In the genomic region with DNA sequence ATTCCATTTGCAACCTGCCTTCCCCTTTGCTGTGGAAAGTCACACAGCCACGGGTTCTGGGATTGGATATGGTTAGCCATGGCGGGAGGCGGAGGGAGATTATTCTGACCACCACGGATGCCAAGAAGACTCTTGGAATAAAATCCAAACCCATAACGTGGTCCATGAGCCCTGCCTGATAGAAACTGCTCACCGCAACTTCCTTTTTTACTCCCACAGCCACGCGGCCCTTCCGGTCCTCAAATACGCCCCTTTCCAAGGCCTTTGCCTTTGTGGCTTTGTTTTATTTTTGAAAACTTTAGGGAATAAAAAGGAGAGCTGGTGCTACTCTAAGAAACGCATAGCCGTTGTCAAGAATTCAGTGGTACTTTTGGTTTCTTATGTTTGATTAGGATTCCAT, we compare ENCODE assay signal across 1 cellular context.
TF ChIP-seq lines count a peak whose summit lies in the region.

No MANE protein-coding gene starts in this region.

TF ChIP-seq in H1, 55 proteins besides CTCF, POLR2A, EP300 and RAD21 (continued from another document):
- TF ChIP-seq CBX5 (IDR thresholded peaks at IDR 0.05; ENCODE audit: low read depth, low read length), result no peak
- TF ChIP-seq GTF2F1 (IDR thresholded peaks at IDR 0.05; ENCODE audit: borderline replicate concordance, low read depth, low read length), result no peak
- no peak for TF ChIP-seq ASH2L (IDR thresholded peaks at IDR 0.05; ENCODE audit: low read length)
- TF ChIP-seq, protein P1, sequence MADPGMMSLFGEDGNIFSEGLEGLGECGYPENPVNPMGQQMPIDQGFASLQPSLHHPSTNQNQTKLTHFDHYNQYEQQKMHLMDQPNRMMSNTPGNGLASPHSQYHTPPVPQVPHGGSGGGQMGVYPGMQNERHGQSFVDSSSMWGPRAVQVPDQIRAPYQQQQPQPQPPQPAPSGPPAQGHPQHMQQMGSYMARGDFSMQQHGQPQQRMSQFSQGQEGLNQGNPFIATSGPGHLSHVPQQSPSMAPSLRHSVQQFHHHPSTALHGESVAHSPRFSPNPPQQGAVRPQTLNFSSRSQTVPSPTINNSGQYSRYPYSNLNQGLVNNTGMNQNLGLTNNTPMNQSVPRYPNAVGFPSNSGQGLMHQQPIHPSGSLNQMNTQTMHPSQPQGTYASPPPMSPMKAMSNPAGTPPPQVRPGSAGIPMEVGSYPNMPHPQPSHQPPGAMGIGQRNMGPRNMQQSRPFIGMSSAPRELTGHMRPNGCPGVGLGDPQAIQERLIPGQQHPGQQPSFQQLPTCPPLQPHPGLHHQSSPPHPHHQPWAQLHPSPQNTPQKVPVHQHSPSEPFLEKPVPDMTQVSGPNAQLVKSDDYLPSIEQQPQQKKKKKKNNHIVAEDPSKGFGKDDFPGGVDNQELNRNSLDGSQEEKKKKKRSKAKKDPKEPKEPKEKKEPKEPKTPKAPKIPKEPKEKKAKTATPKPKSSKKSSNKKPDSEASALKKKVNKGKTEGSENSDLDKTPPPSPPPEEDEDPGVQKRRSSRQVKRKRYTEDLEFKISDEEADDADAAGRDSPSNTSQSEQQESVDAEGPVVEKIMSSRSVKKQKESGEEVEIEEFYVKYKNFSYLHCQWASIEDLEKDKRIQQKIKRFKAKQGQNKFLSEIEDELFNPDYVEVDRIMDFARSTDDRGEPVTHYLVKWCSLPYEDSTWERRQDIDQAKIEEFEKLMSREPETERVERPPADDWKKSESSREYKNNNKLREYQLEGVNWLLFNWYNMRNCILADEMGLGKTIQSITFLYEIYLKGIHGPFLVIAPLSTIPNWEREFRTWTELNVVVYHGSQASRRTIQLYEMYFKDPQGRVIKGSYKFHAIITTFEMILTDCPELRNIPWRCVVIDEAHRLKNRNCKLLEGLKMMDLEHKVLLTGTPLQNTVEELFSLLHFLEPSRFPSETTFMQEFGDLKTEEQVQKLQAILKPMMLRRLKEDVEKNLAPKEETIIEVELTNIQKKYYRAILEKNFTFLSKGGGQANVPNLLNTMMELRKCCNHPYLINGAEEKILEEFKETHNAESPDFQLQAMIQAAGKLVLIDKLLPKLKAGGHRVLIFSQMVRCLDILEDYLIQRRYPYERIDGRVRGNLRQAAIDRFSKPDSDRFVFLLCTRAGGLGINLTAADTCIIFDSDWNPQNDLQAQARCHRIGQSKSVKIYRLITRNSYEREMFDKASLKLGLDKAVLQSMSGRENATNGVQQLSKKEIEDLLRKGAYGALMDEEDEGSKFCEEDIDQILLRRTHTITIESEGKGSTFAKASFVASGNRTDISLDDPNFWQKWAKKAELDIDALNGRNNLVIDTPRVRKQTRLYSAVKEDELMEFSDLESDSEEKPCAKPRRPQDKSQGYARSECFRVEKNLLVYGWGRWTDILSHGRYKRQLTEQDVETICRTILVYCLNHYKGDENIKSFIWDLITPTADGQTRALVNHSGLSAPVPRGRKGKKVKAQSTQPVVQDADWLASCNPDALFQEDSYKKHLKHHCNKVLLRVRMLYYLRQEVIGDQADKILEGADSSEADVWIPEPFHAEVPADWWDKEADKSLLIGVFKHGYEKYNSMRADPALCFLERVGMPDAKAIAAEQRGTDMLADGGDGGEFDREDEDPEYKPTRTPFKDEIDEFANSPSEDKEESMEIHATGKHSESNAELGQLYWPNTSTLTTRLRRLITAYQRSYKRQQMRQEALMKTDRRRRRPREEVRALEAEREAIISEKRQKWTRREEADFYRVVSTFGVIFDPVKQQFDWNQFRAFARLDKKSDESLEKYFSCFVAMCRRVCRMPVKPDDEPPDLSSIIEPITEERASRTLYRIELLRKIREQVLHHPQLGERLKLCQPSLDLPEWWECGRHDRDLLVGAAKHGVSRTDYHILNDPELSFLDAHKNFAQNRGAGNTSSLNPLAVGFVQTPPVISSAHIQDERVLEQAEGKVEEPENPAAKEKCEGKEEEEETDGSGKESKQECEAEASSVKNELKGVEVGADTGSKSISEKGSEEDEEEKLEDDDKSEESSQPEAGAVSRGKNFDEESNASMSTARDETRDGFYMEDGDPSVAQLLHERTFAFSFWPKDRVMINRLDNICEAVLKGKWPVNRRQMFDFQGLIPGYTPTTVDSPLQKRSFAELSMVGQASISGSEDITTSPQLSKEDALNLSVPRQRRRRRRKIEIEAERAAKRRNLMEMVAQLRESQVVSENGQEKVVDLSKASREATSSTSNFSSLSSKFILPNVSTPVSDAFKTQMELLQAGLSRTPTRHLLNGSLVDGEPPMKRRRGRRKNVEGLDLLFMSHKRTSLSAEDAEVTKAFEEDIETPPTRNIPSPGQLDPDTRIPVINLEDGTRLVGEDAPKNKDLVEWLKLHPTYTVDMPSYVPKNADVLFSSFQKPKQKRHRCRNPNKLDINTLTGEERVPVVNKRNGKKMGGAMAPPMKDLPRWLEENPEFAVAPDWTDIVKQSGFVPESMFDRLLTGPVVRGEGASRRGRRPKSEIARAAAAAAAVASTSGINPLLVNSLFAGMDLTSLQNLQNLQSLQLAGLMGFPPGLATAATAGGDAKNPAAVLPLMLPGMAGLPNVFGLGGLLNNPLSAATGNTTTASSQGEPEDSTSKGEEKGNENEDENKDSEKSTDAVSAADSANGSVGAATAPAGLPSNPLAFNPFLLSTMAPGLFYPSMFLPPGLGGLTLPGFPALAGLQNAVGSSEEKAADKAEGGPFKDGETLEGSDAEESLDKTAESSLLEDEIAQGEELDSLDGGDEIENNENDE (IDR thresholded peaks at IDR 0.05; ENCODE audit: insufficient replicate concordance, low read length), result no peak
- TF ChIP-seq GABPA (IDR thresholded peaks at IDR 0.05; ENCODE audit: borderline replicate concordance, insufficient read depth, low read length), result no peak
